In genomic region chr6:52815167-52816092, GRCh38 we compare ENCODE assay signal across 8 cellular contexts. TPM values are rescaled to one million over a fixed set of nuclear protein-coding genes. Genes with fewer than 3 reads are reported as not detected.
DNase-seq lines count a peak whose midpoint lies in the region; ATAC-seq, FAIRE-seq and TF ChIP-seq lines count a peak whose summit lies in the region.

No MANE protein-coding gene starts in this region.

- peak overlapping the region in 1 of 2 donors; percentile 86 for H3K27ac Mint-ChIP-seq in activated naive CD4-positive, alpha-beta T cell treated with anti-CD3 and anti-CD28 coated beads, Interleukin-2, amount 50 U/mL, for 72 hours

- 43% methylated on average over 15 of the region's 15 CpGs for WGBS in smooth muscle cell (ENCODE audit: low lambda C conversion rate)

- H3K4me2 ChIP-seq in smooth muscle cell, result no peak overlapping the region

- H3K36me3 Mint-ChIP-seq in activated naive CD4-positive, alpha-beta T cell treated with anti-CD3 and anti-CD28 coated beads, Interleukin-2, amount 50 U/mL, for 72 hours, result no peaks in the 10 kb centered on the region

- POLR2A ChIA-PET in RWPE1 (lab: Yijun Ruan, JAX; ENCODE audit: low non-redundant PET), result no interaction called here

- H3K36me3 ChIP-seq in smooth muscle cell (ENCODE audit: low read depth), result no peaks in the 10 kb centered on the region

- DNase-seq in D721Med (ENCODE audit: insufficient read length, low spot score) (peak; percentile 38), HTR-8/SVneo (ENCODE audit: insufficient read length, low spot score) (peak; percentile 70), RWPE1 (ENCODE audit: low spot score) (peak; percentile 60), left cardiac atrium (no peak), smooth muscle cell (lab: John Stamatoyannopoulos, UW; ENCODE audit: unreplicated experiment) (no peak), mesenteric fat pad (ENCODE audit: low spot score) (no peak)
- DNase-seq in activated naive CD4-positive, alpha-beta T cell treated with anti-CD3 and anti-CD28 coated beads, Interleukin-2, amount 50 U/mL, for 72 hours (ENCODE audit: low spot score in 2 of 2), result peak; percentile 44 to 62

- H3K4me3 ChIP-seq in smooth muscle cell, result no peak overlapping the region

- intact Hi-C loops in left cardiac atrium (cut with DNase I), result no loop called here

- no peaks in the 10 kb centered on the region for H3K27me3 ChIP-seq in smooth muscle cell (ENCODE audit: low read depth)

- no peaks in the 10 kb centered on the region for H3K9me3 Mint-ChIP-seq in activated naive CD4-positive, alpha-beta T cell treated with anti-CD3 and anti-CD28 coated beads, Interleukin-2, amount 50 U/mL, for 72 hours

- no peaks in the 10 kb centered on the region for H3K79me2 ChIP-seq in smooth muscle cell (ENCODE audit: low read depth)

- no peaks in the 10 kb centered on the region for H3K9me3 ChIP-seq in smooth muscle cell (replicated peaks; ENCODE audit: low read depth)

- no peaks in the 10 kb centered on the region for H3K4me1 ChIP-seq in smooth muscle cell (ENCODE audit: low read depth)

- H3K9ac ChIP-seq in smooth muscle cell (ENCODE audit: low read depth), result no peak overlapping the region

- peak; percentile 56 for TF ChIP-seq CTCF in D721Med (IDR thresholded peaks at IDR 0.05; ENCODE audit: insufficient read depth, missing control alignments)
- peak; percentile 75 for TF ChIP-seq CTCF in RWPE1 (conservative IDR thresholded peaks at IDR 0.05; ENCODE audit: low read depth)
- TF ChIP-seq CTCF in smooth muscle cell (IDR thresholded peaks at IDR 0.05; ENCODE audit: borderline replicate concordance, insufficient read depth, poor library complexity, severe bottlenecking), result peak; percentile 65

- peak; percentile 91 for ATAC-seq in GM19455 (IDR thresholded peaks at IDR 0.05; ENCODE audit: unreplicated experiment)
- peak; percentile 73 to 88 for ATAC-seq in activated naive CD4-positive, alpha-beta T cell treated with anti-CD3 and anti-CD28 coated beads, Interleukin-2, amount 50 U/mL, for 72 hours
- peak; percentile 65 to 78 for ATAC-seq in left cardiac atrium

- H4K20me1 ChIP-seq in smooth muscle cell (ENCODE audit: low read depth), result no peaks in the 10 kb centered on the region

- H3K27ac ChIP-seq in RWPE1 (no peak overlapping the region), smooth muscle cell (ENCODE audit: low read depth) (no peak overlapping the region)

- FAIRE-seq in D721Med (lab: Jason Lieb, UNC), result no peak
- FAIRE-seq in HTR-8/SVneo (lab: Jason Lieb, UNC), result peak; percentile 55

- CTCF ChIA-PET in RWPE1 (lab: Yijun Ruan, JAX), result interaction anchor here (0.5 to 1.1 kb wide), 4 partner anchors 53 to 420 kb away, joined by 3 to 6 read pairs (median 4); no protein-coding TSS in a partner anchor

- H3F3A ChIP-seq in smooth muscle cell (ENCODE audit: low read depth), result no peaks in the 10 kb centered on the region

- peak overlapping the region; percentile 31 for H2AFZ ChIP-seq in smooth muscle cell (ENCODE audit: low read depth)

RNA-seq across cellular contexts. Expression of gene GSTA1, which starts 11.8 kb away (rescaled TPM):
- not detected for total RNA-seq in activated naive CD4-positive, alpha-beta T cell treated with anti-CD3 and anti-CD28 coated beads, Interleukin-2, amount 50 U/mL, for 72 hours
- not detected for total RNA-seq in left cardiac atrium
- 2.1 and 2.2 TPM in 2 replicates for total RNA-seq in smooth muscle cell
- polyA plus RNA-seq in smooth muscle cell, result 1.8 and 4.0 TPM in 2 replicates
- 0.93 TPM for total RNA-seq in mesenteric fat pad

RNA-seq across cellular contexts. Expression of gene GSTA5, which starts 25.2 kb away (rescaled TPM):
- not detected for total RNA-seq in activated naive CD4-positive, alpha-beta T cell treated with anti-CD3 and anti-CD28 coated beads, Interleukin-2, amount 50 U/mL, for 72 hours
- total RNA-seq in left cardiac atrium, result not detected
- not detected in 2 replicates for total RNA-seq in smooth muscle cell
- polyA plus RNA-seq in smooth muscle cell, result not detected in 2 replicates
- not detected for total RNA-seq in mesenteric fat pad

RNA-seq across cellular contexts. Expression of gene GSTA2, which starts 52.2 kb away (rescaled TPM):
- total RNA-seq in activated naive CD4-positive, alpha-beta T cell treated with anti-CD3 and anti-CD28 coated beads, Interleukin-2, amount 50 U/mL, for 72 hours, result not detected
- total RNA-seq in left cardiac atrium (not detected), smooth muscle cell (0.36 TPM in 1 of 2 replicates, not detected in the other), mesenteric fat pad (not detected)
- 0.65 and 1.3 TPM in 2 replicates for polyA plus RNA-seq in smooth muscle cell

Comparison
In these comparisons a context has a peak if more than half of its experiments do, and no peak if none do; other contexts are left out.
1. DNase-seq: peak in D721Med (single experiment), HTR-8/SVneo (single experiment), RWPE1 (single experiment) and activated naive CD4-positive, alpha-beta T cell treated with anti-CD3 and anti-CD28 coated beads, Interleukin-2, amount 50 U/mL, for 72 hours (2 of 2); none in left cardiac atrium (single experiment), smooth muscle cell (single experiment) and mesenteric fat pad (single experiment).
2. Peak in every context shown above with its lines, with median percentiles within 50 percentile points of each other: CTCF ChIP-seq and ATAC-seq.